1 cellular context compared by ENCODE assay signal in the genomic region with DNA sequence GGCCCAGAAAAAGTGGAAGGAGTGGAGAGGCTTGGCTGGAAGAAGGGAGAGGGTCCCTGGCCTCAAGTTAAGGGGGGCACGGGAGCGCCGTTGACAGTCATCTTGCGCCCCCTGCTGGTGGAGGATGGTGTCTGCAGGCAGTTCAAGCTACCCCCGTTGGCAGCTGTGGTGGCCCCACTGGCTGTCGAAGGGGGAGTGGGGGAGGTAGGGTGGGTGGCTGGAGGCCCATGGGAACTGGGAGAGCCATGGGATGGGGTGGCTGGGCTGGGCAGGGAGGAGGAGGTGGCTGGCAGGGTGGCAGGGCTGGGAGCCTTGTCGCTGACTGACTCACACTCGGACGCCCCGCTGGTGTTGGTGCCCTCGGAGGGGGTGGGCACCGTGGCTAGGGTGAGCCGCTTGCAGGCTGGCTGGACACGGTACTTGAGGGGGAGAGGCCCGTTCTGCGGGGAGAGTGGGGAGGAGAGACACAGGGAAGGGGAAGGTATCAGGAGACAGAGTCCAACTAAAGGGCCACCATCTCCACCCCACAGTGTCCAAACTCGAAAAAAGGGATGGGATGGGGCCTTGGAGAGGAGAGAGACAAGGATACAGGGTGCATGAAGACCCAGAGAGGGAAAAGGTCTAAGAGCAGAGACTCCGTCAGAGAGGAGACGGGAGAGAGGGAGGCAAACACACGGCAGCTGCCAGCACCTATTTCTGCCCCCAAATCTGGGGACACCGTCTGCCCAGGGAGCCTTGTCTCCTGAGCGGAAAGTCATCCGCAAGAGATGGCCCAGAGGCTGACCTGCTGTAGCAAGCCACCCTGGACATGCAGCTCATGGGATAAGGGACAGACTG.
TF ChIP-seq lines count a peak whose summit lies in the region.

No MANE protein-coding gene starts in this region.

TF ChIP-seq in HepG2, 621 proteins besides CTCF, POLR2A, EP300 and RAD21 (continued from another document and continues in another):
- TF ChIP-seq, protein P1, sequence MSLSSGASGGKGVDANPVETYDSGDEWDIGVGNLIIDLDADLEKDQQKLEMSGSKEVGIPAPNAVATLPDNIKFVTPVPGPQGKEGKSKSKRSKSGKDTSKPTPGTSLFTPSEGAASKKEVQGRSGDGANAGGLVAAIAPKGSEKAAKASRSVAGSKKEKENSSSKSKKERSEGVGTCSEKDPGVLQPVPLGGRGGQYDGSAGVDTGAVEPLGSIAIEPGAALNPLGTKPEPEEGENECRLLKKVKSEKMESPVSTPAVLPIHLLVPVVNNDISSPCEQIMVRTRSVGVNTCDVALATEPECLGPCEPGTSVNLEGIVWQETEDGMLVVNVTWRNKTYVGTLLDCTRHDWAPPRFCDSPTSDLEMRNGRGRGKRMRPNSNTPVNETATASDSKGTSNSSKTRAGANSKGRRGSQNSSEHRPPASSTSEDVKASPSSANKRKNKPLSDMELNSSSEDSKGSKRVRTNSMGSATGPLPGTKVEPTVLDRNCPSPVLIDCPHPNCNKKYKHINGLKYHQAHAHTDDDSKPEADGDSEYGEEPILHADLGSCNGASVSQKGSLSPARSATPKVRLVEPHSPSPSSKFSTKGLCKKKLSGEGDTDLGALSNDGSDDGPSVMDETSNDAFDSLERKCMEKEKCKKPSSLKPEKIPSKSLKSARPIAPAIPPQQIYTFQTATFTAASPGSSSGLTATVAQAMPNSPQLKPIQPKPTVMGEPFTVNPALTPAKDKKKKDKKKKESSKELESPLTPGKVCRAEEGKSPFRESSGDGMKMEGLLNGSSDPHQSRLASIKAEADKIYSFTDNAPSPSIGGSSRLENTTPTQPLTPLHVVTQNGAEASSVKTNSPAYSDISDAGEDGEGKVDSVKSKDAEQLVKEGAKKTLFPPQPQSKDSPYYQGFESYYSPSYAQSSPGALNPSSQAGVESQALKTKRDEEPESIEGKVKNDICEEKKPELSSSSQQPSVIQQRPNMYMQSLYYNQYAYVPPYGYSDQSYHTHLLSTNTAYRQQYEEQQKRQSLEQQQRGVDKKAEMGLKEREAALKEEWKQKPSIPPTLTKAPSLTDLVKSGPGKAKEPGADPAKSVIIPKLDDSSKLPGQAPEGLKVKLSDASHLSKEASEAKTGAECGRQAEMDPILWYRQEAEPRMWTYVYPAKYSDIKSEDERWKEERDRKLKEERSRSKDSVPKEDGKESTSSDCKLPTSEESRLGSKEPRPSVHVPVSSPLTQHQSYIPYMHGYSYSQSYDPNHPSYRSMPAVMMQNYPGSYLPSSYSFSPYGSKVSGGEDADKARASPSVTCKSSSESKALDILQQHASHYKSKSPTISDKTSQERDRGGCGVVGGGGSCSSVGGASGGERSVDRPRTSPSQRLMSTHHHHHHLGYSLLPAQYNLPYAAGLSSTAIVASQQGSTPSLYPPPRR (CRISPR knock-in tag; IDR thresholded peaks at IDR 0.05; ENCODE audit: borderline replicate concordance): no peak
- TF ChIP-seq TSC22D2 (CRISPR knock-in tag; IDR thresholded peaks at IDR 0.05; ENCODE audit: borderline replicate concordance) (no peak), NCOA1 (CRISPR knock-in tag; IDR thresholded peaks at IDR 0.05) (no peak), POGZ (CRISPR knock-in tag; IDR thresholded peaks at IDR 0.05) (no peak; the same call in 1 of the 2 replicates), FOXO1 (CRISPR knock-in tag; IDR thresholded peaks at IDR 0.05) (no peak), POLR2AphosphoS5 (IDR thresholded peaks at IDR 0.05; ENCODE audit: low read depth, low read length) (peak; percentile 71), ZNF251 (CRISPR knock-in tag; IDR thresholded peaks at IDR 0.05) (no peak), GFI1 (CRISPR knock-in tag; IDR thresholded peaks at IDR 0.05; ENCODE audit: borderline replicate concordance) (no peak), ZNF564 (CRISPR knock-in tag; IDR thresholded peaks at IDR 0.05) (no peak), SMYD3 (CRISPR knock-in tag; IDR thresholded peaks at IDR 0.05) (no peak), ZNF781 (CRISPR knock-in tag; IDR thresholded peaks at IDR 0.05; ENCODE audit: borderline replicate concordance, not compliant biosample characterization) (no peak), AGO1 (IDR thresholded peaks at IDR 0.05; ENCODE audit: low read depth, low read length, poor library complexity, severe bottlenecking) (peak; percentile 97), KDM2A (CRISPR knock-in tag; IDR thresholded peaks at IDR 0.05; ENCODE audit: borderline replicate concordance, low read depth) (peak; percentile 75; the same call in 1 of the 2 replicates), ZNF839 (CRISPR knock-in tag; IDR thresholded peaks at IDR 0.05; ENCODE audit: borderline replicate concordance) (no peak), ZNF44 (CRISPR knock-in tag; IDR thresholded peaks at IDR 0.05) (no peak), ZNF101 (CRISPR knock-in tag; IDR thresholded peaks at IDR 0.05; ENCODE audit: borderline replicate concordance, low read depth) (no peak), SOX6 (IDR thresholded peaks at IDR 0.05) (no peak), SOX6 (CRISPR knock-in tag; IDR thresholded peaks at IDR 0.05) (peak; percentile 42), ZNF382 (CRISPR knock-in tag; IDR thresholded peaks at IDR 0.05; ENCODE audit: borderline replicate concordance) (no peak), HES4 (CRISPR knock-in tag; IDR thresholded peaks at IDR 0.05; ENCODE audit: borderline replicate concordance) (no peak)
- TF ChIP-seq, protein P2, sequence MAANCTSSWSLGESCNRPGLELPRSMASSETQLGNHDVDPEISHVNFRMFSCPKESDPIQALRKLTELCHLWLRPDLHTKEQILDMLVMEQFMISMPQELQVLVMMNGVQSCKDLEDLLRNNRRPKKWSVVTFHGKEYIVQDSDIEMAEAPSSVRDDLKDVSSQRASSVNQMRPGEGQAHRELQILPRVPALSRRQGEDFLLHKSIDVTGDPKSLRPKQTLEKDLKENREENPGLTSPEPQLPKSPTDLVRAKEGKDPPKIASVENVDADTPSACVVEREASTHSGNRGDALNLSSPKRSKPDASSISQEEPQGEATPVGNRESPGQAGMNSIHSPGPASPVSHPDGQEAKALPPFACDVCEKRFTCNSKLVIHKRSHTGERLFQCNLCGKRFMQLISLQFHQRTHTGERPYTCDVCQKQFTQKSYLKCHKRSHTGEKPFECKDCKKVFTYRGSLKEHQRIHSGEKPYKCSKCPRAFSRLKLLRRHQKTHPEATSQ (CRISPR knock-in tag; IDR thresholded peaks at IDR 0.05; ENCODE audit: borderline replicate concordance): no peak
- TF ChIP-seq, protein P3, sequence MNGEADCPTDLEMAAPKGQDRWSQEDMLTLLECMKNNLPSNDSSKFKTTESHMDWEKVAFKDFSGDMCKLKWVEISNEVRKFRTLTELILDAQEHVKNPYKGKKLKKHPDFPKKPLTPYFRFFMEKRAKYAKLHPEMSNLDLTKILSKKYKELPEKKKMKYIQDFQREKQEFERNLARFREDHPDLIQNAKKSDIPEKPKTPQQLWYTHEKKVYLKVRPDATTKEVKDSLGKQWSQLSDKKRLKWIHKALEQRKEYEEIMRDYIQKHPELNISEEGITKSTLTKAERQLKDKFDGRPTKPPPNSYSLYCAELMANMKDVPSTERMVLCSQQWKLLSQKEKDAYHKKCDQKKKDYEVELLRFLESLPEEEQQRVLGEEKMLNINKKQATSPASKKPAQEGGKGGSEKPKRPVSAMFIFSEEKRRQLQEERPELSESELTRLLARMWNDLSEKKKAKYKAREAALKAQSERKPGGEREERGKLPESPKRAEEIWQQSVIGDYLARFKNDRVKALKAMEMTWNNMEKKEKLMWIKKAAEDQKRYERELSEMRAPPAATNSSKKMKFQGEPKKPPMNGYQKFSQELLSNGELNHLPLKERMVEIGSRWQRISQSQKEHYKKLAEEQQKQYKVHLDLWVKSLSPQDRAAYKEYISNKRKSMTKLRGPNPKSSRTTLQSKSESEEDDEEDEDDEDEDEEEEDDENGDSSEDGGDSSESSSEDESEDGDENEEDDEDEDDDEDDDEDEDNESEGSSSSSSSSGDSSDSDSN (CRISPR knock-in tag; IDR thresholded peaks at IDR 0.05): peak; percentile 15; the same call in 1 of the 2 replicates
- TF ChIP-seq, protein P4, sequence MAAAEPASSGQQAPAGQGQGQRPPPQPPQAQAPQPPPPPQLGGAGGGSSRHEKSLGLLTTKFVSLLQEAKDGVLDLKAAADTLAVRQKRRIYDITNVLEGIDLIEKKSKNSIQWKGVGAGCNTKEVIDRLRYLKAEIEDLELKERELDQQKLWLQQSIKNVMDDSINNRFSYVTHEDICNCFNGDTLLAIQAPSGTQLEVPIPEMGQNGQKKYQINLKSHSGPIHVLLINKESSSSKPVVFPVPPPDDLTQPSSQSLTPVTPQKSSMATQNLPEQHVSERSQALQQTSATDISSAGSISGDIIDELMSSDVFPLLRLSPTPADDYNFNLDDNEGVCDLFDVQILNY (CRISPR knock-in tag; conservative IDR thresholded peaks at IDR 0.05): no peak
- TF ChIP-seq, protein P5, sequence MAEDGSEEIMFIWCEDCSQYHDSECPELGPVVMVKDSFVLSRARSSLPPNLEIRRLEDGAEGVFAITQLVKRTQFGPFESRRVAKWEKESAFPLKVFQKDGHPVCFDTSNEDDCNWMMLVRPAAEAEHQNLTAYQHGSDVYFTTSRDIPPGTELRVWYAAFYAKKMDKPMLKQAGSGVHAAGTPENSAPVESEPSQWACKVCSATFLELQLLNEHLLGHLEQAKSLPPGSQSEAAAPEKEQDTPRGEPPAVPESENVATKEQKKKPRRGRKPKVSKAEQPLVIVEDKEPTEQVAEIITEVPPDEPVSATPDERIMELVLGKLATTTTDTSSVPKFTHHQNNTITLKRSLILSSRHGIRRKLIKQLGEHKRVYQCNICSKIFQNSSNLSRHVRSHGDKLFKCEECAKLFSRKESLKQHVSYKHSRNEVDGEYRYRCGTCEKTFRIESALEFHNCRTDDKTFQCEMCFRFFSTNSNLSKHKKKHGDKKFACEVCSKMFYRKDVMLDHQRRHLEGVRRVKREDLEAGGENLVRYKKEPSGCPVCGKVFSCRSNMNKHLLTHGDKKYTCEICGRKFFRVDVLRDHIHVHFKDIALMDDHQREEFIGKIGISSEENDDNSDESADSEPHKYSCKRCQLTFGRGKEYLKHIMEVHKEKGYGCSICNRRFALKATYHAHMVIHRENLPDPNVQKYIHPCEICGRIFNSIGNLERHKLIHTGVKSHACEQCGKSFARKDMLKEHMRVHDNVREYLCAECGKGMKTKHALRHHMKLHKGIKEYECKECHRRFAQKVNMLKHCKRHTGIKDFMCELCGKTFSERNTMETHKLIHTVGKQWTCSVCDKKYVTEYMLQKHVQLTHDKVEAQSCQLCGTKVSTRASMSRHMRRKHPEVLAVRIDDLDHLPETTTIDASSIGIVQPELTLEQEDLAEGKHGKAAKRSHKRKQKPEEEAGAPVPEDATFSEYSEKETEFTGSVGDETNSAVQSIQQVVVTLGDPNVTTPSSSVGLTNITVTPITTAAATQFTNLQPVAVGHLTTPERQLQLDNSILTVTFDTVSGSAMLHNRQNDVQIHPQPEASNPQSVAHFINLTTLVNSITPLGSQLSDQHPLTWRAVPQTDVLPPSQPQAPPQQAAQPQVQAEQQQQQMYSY (CRISPR knock-in tag; IDR thresholded peaks at IDR 0.05): no peak
- TF ChIP-seq, protein P6, sequence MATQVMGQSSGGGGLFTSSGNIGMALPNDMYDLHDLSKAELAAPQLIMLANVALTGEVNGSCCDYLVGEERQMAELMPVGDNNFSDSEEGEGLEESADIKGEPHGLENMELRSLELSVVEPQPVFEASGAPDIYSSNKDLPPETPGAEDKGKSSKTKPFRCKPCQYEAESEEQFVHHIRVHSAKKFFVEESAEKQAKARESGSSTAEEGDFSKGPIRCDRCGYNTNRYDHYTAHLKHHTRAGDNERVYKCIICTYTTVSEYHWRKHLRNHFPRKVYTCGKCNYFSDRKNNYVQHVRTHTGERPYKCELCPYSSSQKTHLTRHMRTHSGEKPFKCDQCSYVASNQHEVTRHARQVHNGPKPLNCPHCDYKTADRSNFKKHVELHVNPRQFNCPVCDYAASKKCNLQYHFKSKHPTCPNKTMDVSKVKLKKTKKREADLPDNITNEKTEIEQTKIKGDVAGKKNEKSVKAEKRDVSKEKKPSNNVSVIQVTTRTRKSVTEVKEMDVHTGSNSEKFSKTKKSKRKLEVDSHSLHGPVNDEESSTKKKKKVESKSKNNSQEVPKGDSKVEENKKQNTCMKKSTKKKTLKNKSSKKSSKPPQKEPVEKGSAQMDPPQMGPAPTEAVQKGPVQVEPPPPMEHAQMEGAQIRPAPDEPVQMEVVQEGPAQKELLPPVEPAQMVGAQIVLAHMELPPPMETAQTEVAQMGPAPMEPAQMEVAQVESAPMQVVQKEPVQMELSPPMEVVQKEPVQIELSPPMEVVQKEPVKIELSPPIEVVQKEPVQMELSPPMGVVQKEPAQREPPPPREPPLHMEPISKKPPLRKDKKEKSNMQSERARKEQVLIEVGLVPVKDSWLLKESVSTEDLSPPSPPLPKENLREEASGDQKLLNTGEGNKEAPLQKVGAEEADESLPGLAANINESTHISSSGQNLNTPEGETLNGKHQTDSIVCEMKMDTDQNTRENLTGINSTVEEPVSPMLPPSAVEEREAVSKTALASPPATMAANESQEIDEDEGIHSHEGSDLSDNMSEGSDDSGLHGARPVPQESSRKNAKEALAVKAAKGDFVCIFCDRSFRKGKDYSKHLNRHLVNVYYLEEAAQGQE (IDR thresholded peaks at IDR 0.05; ENCODE audit: borderline replicate concordance in 1 of 2, low read depth in 1 of 2, low read length in 2 of 2): no peak
- TF ChIP-seq, protein P7, sequence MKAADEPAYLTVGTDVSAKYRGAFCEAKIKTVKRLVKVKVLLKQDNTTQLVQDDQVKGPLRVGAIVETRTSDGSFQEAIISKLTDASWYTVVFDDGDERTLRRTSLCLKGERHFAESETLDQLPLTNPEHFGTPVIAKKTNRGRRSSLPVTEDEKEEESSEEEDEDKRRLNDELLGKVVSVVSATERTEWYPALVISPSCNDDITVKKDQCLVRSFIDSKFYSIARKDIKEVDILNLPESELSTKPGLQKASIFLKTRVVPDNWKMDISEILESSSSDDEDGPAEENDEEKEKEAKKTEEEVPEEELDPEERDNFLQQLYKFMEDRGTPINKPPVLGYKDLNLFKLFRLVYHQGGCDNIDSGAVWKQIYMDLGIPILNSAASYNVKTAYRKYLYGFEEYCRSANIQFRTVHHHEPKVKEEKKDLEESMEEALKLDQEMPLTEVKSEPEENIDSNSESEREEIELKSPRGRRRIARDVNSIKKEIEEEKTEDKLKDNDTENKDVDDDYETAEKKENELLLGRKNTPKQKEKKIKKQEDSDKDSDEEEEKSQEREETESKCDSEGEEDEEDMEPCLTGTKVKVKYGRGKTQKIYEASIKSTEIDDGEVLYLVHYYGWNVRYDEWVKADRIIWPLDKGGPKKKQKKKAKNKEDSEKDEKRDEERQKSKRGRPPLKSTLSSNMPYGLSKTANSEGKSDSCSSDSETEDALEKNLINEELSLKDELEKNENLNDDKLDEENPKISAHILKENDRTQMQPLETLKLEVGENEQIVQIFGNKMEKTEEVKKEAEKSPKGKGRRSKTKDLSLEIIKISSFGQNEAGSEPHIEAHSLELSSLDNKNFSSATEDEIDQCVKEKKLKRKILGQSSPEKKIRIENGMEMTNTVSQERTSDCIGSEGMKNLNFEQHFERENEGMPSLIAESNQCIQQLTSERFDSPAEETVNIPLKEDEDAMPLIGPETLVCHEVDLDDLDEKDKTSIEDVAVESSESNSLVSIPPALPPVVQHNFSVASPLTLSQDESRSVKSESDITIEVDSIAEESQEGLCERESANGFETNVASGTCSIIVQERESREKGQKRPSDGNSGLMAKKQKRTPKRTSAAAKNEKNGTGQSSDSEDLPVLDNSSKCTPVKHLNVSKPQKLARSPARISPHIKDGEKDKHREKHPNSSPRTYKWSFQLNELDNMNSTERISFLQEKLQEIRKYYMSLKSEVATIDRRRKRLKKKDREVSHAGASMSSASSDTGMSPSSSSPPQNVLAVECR (CRISPR knock-in tag; IDR thresholded peaks at IDR 0.05; ENCODE audit: borderline replicate concordance): peak; percentile 63; the same call in 1 of the 2 replicates
- TF ChIP-seq, protein P8, sequence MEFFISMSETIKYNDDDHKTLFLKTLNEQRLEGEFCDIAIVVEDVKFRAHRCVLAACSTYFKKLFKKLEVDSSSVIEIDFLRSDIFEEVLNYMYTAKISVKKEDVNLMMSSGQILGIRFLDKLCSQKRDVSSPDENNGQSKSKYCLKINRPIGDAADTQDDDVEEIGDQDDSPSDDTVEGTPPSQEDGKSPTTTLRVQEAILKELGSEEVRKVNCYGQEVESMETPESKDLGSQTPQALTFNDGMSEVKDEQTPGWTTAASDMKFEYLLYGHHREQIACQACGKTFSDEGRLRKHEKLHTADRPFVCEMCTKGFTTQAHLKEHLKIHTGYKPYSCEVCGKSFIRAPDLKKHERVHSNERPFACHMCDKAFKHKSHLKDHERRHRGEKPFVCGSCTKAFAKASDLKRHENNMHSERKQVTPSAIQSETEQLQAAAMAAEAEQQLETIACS (CRISPR knock-in tag; IDR thresholded peaks at IDR 0.05): no peak
